ENCODE assay signal across 20 cellular contexts in genomic region chr17:57818066-57818465, GRCh38.
"Had no signal": no experiment of that assay in that cellular context is flagged by ENCODE, and none has a peak within 500 bp of the region (broad histone marks: within the 10 kb centered on the region; RNA-seq: fewer than 3 reads in every experiment).

No MANE protein-coding gene starts in this region.

- DNase-seq: Kasumi-1; MV-4-11; NCI-H1048; NCI-H1105; NCI-H1417; NCI-H1436 treated with DMSO at 0.1 percent for 48 hours; NCI-H1694; NCI-H187 treated with DMSO at 0.1 percent for 48 hours; NCI-H2081 treated with DMSO at 0.1 percent for 48 hours; NCI-H2171; NCI-H226; NCI-H446; NCI-H510A; NCI-H524 treated with DMSO at 0.1 percent for 48 hours; NCI-H69; NCI-H774; NK-92 treated with Interleukin-12 subunit alpha and Interleukin-12 subunit beta, amount 100 ng/mL, for 24 hours; PC-3; SHP77 treated with DMSO at 0.1 percent for 48 hours; SJCRH30 had no signal
